Comparison of ENCODE assay signal across 13 cellular contexts in the genomic region with DNA sequence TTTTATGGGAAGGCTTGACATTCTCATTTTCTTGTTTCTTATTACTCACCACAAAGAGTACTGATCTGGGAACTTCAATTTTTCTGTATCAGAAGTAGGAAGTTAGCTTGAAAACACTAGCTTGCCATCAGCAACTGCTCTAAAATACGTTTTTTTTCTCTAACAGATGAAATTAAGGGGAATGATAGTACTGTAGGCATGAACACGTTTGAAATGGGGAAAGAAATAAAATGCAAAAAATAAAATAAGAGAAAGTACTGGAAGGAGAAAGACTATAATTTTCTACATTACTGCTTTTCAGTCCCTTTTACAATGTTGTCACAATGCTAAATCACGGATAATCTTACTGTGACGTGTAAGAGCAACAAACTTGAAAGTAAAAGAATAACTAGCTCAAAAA. TPM values are rescaled to one million over a fixed set of nuclear protein-coding genes. Genes with fewer than 3 reads are reported as not detected.
DNase-seq lines count a peak whose midpoint lies in the region; ATAC-seq and TF ChIP-seq lines count a peak whose summit lies in the region.
"Had no signal": no experiment of that assay in that cellular context is flagged by ENCODE, and none has a peak within 500 bp of the region (broad histone marks: within the 10 kb centered on the region; RNA-seq: fewer than 3 reads in every experiment).

No MANE protein-coding gene starts in this region.

- H3K27me3 Mint-ChIP-seq in MCF 10A (ENCODE audit: insufficient read depth, unreplicated experiment) = peaks cover 71% of the 10 kb centered on the region
- H3K27me3 Mint-ChIP-seq in activated CD8-positive, alpha-beta T cell treated with anti-CD3 and anti-CD28 coated beads for 36 hours = no peaks in the 10 kb centered on the region
- H3K27me3 Mint-ChIP-seq in immature natural killer cell (ENCODE audit: low read depth in 3 of 3) = peaks cover 0 to 12% (median 4%) of the 10 kb centered on the region in 3 donors

- H3K36me3 ChIP-seq in mammary epithelial cell (ENCODE audit: insufficient read depth, low read length) = no peaks in the 10 kb centered on the region
- H3K36me3 ChIP-seq: SJSA1 had no signal

- no peaks in the 10 kb centered on the region for H3K4me1 ChIP-seq in mammary epithelial cell (ENCODE audit: insufficient read depth, low read length)
- H3K4me1 ChIP-seq: SJSA1 had no signal

- H3K9me3 ChIP-seq in mammary epithelial cell (replicated peaks; ENCODE audit: insufficient read depth, low read length) = no peaks in the 10 kb centered on the region
- H3K9me3 ChIP-seq: SJSA1 had no signal

- 78% methylated on average over 4 of the region's 4 CpGs for WGBS in mammary epithelial cell (ENCODE audit: low coverage, missing lambda C conversion rate)

- no peak overlapping the region for H3K27ac ChIP-seq in mammary epithelial cell (ENCODE audit: insufficient read depth, low read depth, low read length)
- H3K27ac ChIP-seq: SJSA1 had no signal

- H3K9ac ChIP-seq in mammary epithelial cell (ENCODE audit: insufficient read depth, low read length) = no peak overlapping the region

- H3K4me3 ChIP-seq in mammary epithelial cell (replicated peaks in 1 of 3; ENCODE audit: insufficient read depth in 1 of 3, low read depth in 2 of 3, low read length in 3 of 3) = peak overlapping the region in 2 of 3 experiments; percentile 36 to 58
- H3K4me3 ChIP-seq: SJSA1 had no signal

- CTCF ChIA-PET in mammary epithelial cell (lab: Charles Lee; ENCODE audit: low non-redundant PET) = no interaction called here
- CTCF ChIA-PET in MCF 10A (lab: Yijun Ruan, JAX) = interaction anchor here (0.7 to 1.0 kb wide), 3 partner anchors 114 to 198 kb away, joined by 3 to 4 read pairs (median 4); no protein-coding TSS in a partner anchor
- CTCF ChIA-PET in activated CD8-positive, alpha-beta T cell treated with anti-CD3 and anti-CD28 coated beads for 36 hours (lab: Charles Lee) = interaction anchor here (1.3 kb wide), 1 partner anchor 131 kb away, joined by 4 read pairs; no protein-coding TSS in a partner anchor

- no peak for ATAC-seq in activated CD8-positive, alpha-beta T cell treated with anti-CD3 and anti-CD28 coated beads for 36 hours
- ATAC-seq in GM19455 (IDR thresholded peaks at IDR 0.05; ENCODE audit: unreplicated experiment) = no peak

- BruUV-seq in mammary epithelial cell (replicated peaks; lab: Mats Ljungman, UMichigan) = no TSS peak
- no TSS peak for BruUV-seq in MCF 10A (replicated peaks; lab: Mats Ljungman, UMichigan)

- intact Hi-C loops in mammary epithelial cell (cut with micrococcal nuclease) (loop anchor here (2.0 to 10.0 kb wide), 3 partner anchors 114 to 179 kb away; a partner anchor contains a TSS), MCF 10A (cut with micrococcal nuclease) (loop anchor here (5.0 kb wide), 1 partner anchor 189 kb away; a partner anchor contains a TSS)
- intact Hi-C loops in activated CD8-positive, alpha-beta T cell treated with anti-CD3 and anti-CD28 coated beads for 36 hours (cut with micrococcal nuclease) = loop anchor here (5.0 kb wide), 1 partner anchor 131 kb away; no protein-coding TSS in a partner anchor

- H3K27ac Mint-ChIP-seq in MCF 10A (ENCODE audit: low read depth, unreplicated experiment) = no peak overlapping the region
- no peak overlapping the region for H3K27ac Mint-ChIP-seq in activated CD8-positive, alpha-beta T cell treated with anti-CD3 and anti-CD28 coated beads for 36 hours
- H3K27ac Mint-ChIP-seq in immature natural killer cell = peak overlapping the region in 2 of 6 donors; percentile 57 to 92

- no peaks in the 10 kb centered on the region for H4K20me1 ChIP-seq in mammary epithelial cell (ENCODE audit: insufficient read depth, low read length)

- no peaks in the 10 kb centered on the region for H3K79me2 ChIP-seq in mammary epithelial cell (ENCODE audit: insufficient read depth, low read length)

- H2AFZ ChIP-seq in mammary epithelial cell (ENCODE audit: low read depth, low read length) = peak overlapping the region; percentile 85

- H3K36me3 Mint-ChIP-seq in MCF 10A (ENCODE audit: insufficient read depth, unreplicated experiment) = no peaks in the 10 kb centered on the region
- H3K36me3 Mint-ChIP-seq in activated CD8-positive, alpha-beta T cell treated with anti-CD3 and anti-CD28 coated beads for 36 hours (ENCODE audit: low read depth) = no peaks in the 10 kb centered on the region
- H3K36me3 Mint-ChIP-seq in immature natural killer cell = no peaks in the 10 kb centered on the region

- no peaks in the 10 kb centered on the region for H3K27me3 ChIP-seq in mammary epithelial cell (ENCODE audit: insufficient read depth, low read length)
- H3K27me3 ChIP-seq: SJSA1 had no signal

- DNase-seq in mammary epithelial cell (no peak), MCF 10A (ENCODE audit: unreplicated experiment) (no peak), immature natural killer cell (no peak), superior temporal gyrus (ENCODE audit: extremely low spot score) (peak; percentile 33), NCI-H187 (lab: John Stamatoyannopoulos, UW) (no peak), midbrain (lab: John Stamatoyannopoulos, UW) (no peak)
- no peak for DNase-seq in activated CD8-positive, alpha-beta T cell treated with anti-CD3 and anti-CD28 coated beads for 36 hours
- DNase-seq: effector memory CD4-positive, alpha-beta T cell; NCI-H2029 treated with DMSO at 0.1 percent for 48 hours; stimulated activated CD4-positive, alpha-beta T cell treated with anti-CD3 and anti-CD28 coated beads, Interleukin-12 subunit alpha, Interleukin-12 subunit beta, amount 100 ng/mL, for 4 hours; substantia nigra had no signal

- no peak for TF ChIP-seq CTCF in mammary epithelial cell (conservative IDR thresholded peaks at IDR 0.05 in 1 of 2, IDR thresholded peaks at IDR 0.05 in 1 of 2; ENCODE audit: extremely low read depth in 1 of 2, insufficient read depth in 1 of 2, low read depth in 1 of 2, low read length in 2 of 2)
- TF ChIP-seq CTCF in MCF 10A (IDR thresholded peaks at IDR 0.05; ENCODE audit: unreplicated experiment) = no peak
- no peak for TF ChIP-seq CTCF in activated CD8-positive, alpha-beta T cell treated with anti-CD3 and anti-CD28 coated beads for 36 hours (IDR thresholded peaks at IDR 0.05)

- dilution Hi-C loops in mammary epithelial cell (cut with HindIII; ENCODE audit: low sequenced_read_pairs) = no loop called here

- peak overlapping the region; percentile 68 for H3K4me2 ChIP-seq in mammary epithelial cell (ENCODE audit: insufficient read depth, low read depth, low read length)

- H3K4me1 Mint-ChIP-seq in MCF 10A (ENCODE audit: insufficient read depth, unreplicated experiment) (peaks cover 6% of the 10 kb centered on the region), immature natural killer cell (peaks cover 17 to 25% of the 10 kb centered on the region in 2 donors)
- peaks cover 10% of the 10 kb centered on the region for H3K4me1 Mint-ChIP-seq in activated CD8-positive, alpha-beta T cell treated with anti-CD3 and anti-CD28 coated beads for 36 hours (ENCODE audit: low read depth)

- H3K9me3 Mint-ChIP-seq in MCF 10A (ENCODE audit: unreplicated experiment) (no peaks in the 10 kb centered on the region), immature natural killer cell (no peaks in the 10 kb centered on the region)
- H3K9me3 Mint-ChIP-seq in activated CD8-positive, alpha-beta T cell treated with anti-CD3 and anti-CD28 coated beads for 36 hours = no peaks in the 10 kb centered on the region

- in situ Hi-C loops in mammary epithelial cell (cut with MboI; ENCODE audit: low sequenced_read_pairs in 2 of 2) = loop anchor here in 1 of 2 donors (25.0 kb wide), 1 partner anchor 174 kb away; no protein-coding TSS in a partner anchor

- POLR2A ChIA-PET in MCF 10A (lab: Yijun Ruan, JAX) = interaction anchor here (1.0 to 2.6 kb wide), 3 partner anchors 25 to 167 kb away, joined by 4 to 12 read pairs (median 5); no protein-coding TSS in a partner anchor
- POLR2A ChIA-PET in activated CD8-positive, alpha-beta T cell treated with anti-CD3 and anti-CD28 coated beads for 36 hours (lab: Charles Lee) = no interaction called here

- no peak overlapping the region for H3K4me3 Mint-ChIP-seq in MCF 10A (ENCODE audit: unreplicated experiment)
- peak overlapping the region; percentile 79 for H3K4me3 Mint-ChIP-seq in activated CD8-positive, alpha-beta T cell treated with anti-CD3 and anti-CD28 coated beads for 36 hours
- H3K4me3 Mint-ChIP-seq in immature natural killer cell = peak overlapping the region; percentile 88 to 92 (median 91)

RNA-seq across cellular contexts. Expression of a gene that starts 1.5 kb away (rescaled TPM):
- total RNA-seq in mammary epithelial cell = 1 to 10 TPM; 3.9 to 5.2 TPM
- 2.8 TPM for polyA plus RNA-seq in mammary epithelial cell
- polyA minus RNA-seq in mammary epithelial cell = 2.3 TPM
- total RNA-seq in MCF 10A (2022) = 2.2 TPM in 2 replicates
- total RNA-seq in activated CD8-positive, alpha-beta T cell treated with anti-CD3 and anti-CD28 coated beads for 36 hours = 1 to 10 TPM; 5.6 to 7.4 TPM
- polyA plus RNA-seq in immature natural killer cell = 1 to 10 TPM; 1.0 to 1.4 (median 1.3) TPM
